20 cellular contexts compared by ENCODE assay signal in genomic region chr11:68275721-68276488, GRCh38. TPM values are rescaled to one million over a fixed set of nuclear protein-coding genes. Genes with fewer than 3 reads are reported as not detected.
DNase-seq lines count a peak whose midpoint lies in the region; ATAC-seq, FAIRE-seq and TF ChIP-seq lines count a peak whose summit lies in the region.
"Had no signal": no experiment of that assay in that cellular context is flagged by ENCODE, and none has a peak within 500 bp of the region (broad histone marks: within the 10 kb centered on the region; RNA-seq: fewer than 3 reads in every experiment).

No MANE protein-coding gene starts in this region.

- DNase-seq in Caco-2 (peak; percentile 50 to 61), NCI-H226 (peak; percentile 84), kidney (no peak), GM19238 (ENCODE audit: insufficient read length, low spot score) (no peak)
- DNase-seq in stimulated activated CD4-positive, alpha-beta T cell treated with anti-CD3 and anti-CD28 coated beads, Interleukin-1b, Interleukin-23, amount 100 ng/mL, for 48 hours: peak; percentile 73
- DNase-seq in natural killer cell treated with Interleukin-12 subunit alpha and Interleukin-12 subunit beta and Interleukin-15 and Interleukin-18, amount 100 ng/mL, for 72 hours (ENCODE audit: low spot score): no peak
- DNase-seq: cerebellar nuclear complex, foreskin melanocyte, HCEC 1CT, hypothalamus, KG1, NCI-H2171 treated with DMSO at 0.1 percent for 48 hours, NCI-H82, psoas muscle, SIG-M5 had no signal

- peaks cover 15% of the 10 kb centered on the region for H3K4me1 Mint-ChIP-seq in Caco-2 (ENCODE audit: low read depth, unreplicated experiment)
- H3K4me1 Mint-ChIP-seq in natural killer cell treated with Interleukin-12 subunit alpha and Interleukin-12 subunit beta and Interleukin-15 and Interleukin-18, amount 100 ng/mL, for 72 hours (ENCODE audit: low read depth in 2 of 2): peaks cover 14 to 18% of the 10 kb centered on the region in 2 donors

- no peaks in the 10 kb centered on the region for H3K27me3 ChIP-seq in Caco-2 (replicated peaks; ENCODE audit: control insufficient read depth, insufficient read depth, low read length)
- H3K27me3 ChIP-seq: neutrophil had no signal

- BruUV-seq in Caco-2 (replicated peaks; lab: Mats Ljungman, UMichigan): no TSS peak

- H3K4me3 Mint-ChIP-seq in Caco-2 (ENCODE audit: unreplicated experiment): no peak overlapping the region
- H3K4me3 Mint-ChIP-seq in natural killer cell treated with Interleukin-12 subunit alpha and Interleukin-12 subunit beta and Interleukin-15 and Interleukin-18, amount 100 ng/mL, for 72 hours: no peak overlapping the region
- H3K4me3 Mint-ChIP-seq: activated naive CD8-positive, alpha-beta T cell had no signal

- POLR2A ChIA-PET in Caco-2 (lab: Charles Lee): no interaction called here

- no peaks in the 10 kb centered on the region for H3K27me3 Mint-ChIP-seq in Caco-2 (ENCODE audit: insufficient read depth, unreplicated experiment)
- no peaks in the 10 kb centered on the region for H3K27me3 Mint-ChIP-seq in natural killer cell treated with Interleukin-12 subunit alpha and Interleukin-12 subunit beta and Interleukin-15 and Interleukin-18, amount 100 ng/mL, for 72 hours
- H3K27me3 Mint-ChIP-seq: activated naive CD8-positive, alpha-beta T cell had no signal

- peaks cover 16% of the 10 kb centered on the region for H3K4me1 ChIP-seq in Caco-2
- H3K4me1 ChIP-seq in kidney (ENCODE audit: control insufficient read depth in 1 of 2, insufficient read depth in 1 of 2, low read depth in 1 of 2, low read length in 2 of 2): peaks cover 3 to 4% of the 10 kb centered on the region in 2 donors

- H3K9me3 ChIP-seq in Caco-2 (no peaks in the 10 kb centered on the region), kidney (ENCODE audit: control insufficient read depth in 1 of 2, low read length in 2 of 2) (no peaks in the 10 kb centered on the region)
- H3K9me3 ChIP-seq: neutrophil, psoas muscle had no signal

- ATAC-seq in natural killer cell treated with Interleukin-12 subunit alpha and Interleukin-12 subunit beta and Interleukin-15 and Interleukin-18, amount 100 ng/mL, for 72 hours: no peak
- ATAC-seq in HG03280 (IDR thresholded peaks at IDR 0.05; ENCODE audit: unreplicated experiment): no peak
- ATAC-seq: psoas muscle had no signal

- peak overlapping the region; percentile 9 to 13 for H3K27ac ChIP-seq in kidney (ENCODE audit: low read depth in 2 of 2, low read length in 2 of 2)
- H3K27ac ChIP-seq: neutrophil, psoas muscle had no signal

- H3K27ac Mint-ChIP-seq in Caco-2 (ENCODE audit: unreplicated experiment): peak overlapping the region; percentile 40
- H3K27ac Mint-ChIP-seq in natural killer cell treated with Interleukin-12 subunit alpha and Interleukin-12 subunit beta and Interleukin-15 and Interleukin-18, amount 100 ng/mL, for 72 hours: no peak overlapping the region
- H3K27ac Mint-ChIP-seq: activated naive CD8-positive, alpha-beta T cell; CD8-positive, alpha-beta memory T cell had no signal

- H3K4me3 ChIP-seq in Caco-2 (ENCODE audit: low read depth, low read length) (no peak overlapping the region), kidney (ENCODE audit: low read length in 2 of 2) (no peak overlapping the region)
- H3K4me3 ChIP-seq: psoas muscle had no signal

- TF ChIP-seq CTCF in Caco-2 (IDR thresholded peaks at IDR 0.05; ENCODE audit: insufficient read depth in 1 of 2, low read depth in 1 of 2, low read length in 1 of 2, severe bottlenecking in 1 of 2, unreplicated experiment in 1 of 2) (no peak), kidney (IDR thresholded peaks at IDR 0.05; ENCODE audit: borderline replicate concordance, extremely low read depth, insufficient read depth) (no peak)

- H3K36me3 Mint-ChIP-seq in Caco-2 (ENCODE audit: insufficient read depth, unreplicated experiment): peaks cover 16% of the 10 kb centered on the region
- H3K36me3 Mint-ChIP-seq in natural killer cell treated with Interleukin-12 subunit alpha and Interleukin-12 subunit beta and Interleukin-15 and Interleukin-18, amount 100 ng/mL, for 72 hours: no peaks in the 10 kb centered on the region
- H3K36me3 Mint-ChIP-seq: activated naive CD8-positive, alpha-beta T cell had no signal

- CTCF ChIA-PET in Caco-2 (lab: Charles Lee): no interaction called here

- H3K36me3 ChIP-seq in Caco-2 (ENCODE audit: control insufficient read depth, insufficient read depth, low read length): no peaks in the 10 kb centered on the region
- H3K36me3 ChIP-seq in kidney (ENCODE audit: control insufficient read depth in 1 of 2, insufficient read depth in 2 of 2, low read length in 2 of 2): no peaks in the 10 kb centered on the region
- H3K36me3 ChIP-seq: neutrophil had no signal

- no peak for FAIRE-seq in kidney (lab: Jason Lieb, UNC)
- FAIRE-seq: astrocyte had no signal

- intact Hi-C loops in Caco-2 (cut with micrococcal nuclease; ENCODE audit: unreplicated experiment) (loop anchor here (10.0 kb wide), 1 partner anchor 161 kb away; no protein-coding TSS in a partner anchor), kidney (cut with DNase I) (no loop called here)

- H3K9ac ChIP-seq in kidney (ENCODE audit: low read length in 2 of 2): no peak overlapping the region

- H3K9me3 Mint-ChIP-seq in Caco-2 (ENCODE audit: unreplicated experiment): no peaks in the 10 kb centered on the region
- H3K9me3 Mint-ChIP-seq in natural killer cell treated with Interleukin-12 subunit alpha and Interleukin-12 subunit beta and Interleukin-15 and Interleukin-18, amount 100 ng/mL, for 72 hours: no peaks in the 10 kb centered on the region
- H3K9me3 Mint-ChIP-seq: CD8-positive, alpha-beta memory T cell had no signal

RNA-seq across cellular contexts. Expression of gene C11orf24, which starts 4.1 kb away (rescaled TPM):
- 79.8 and 83.2 TPM in 2 replicates for total RNA-seq in Caco-2 (2022)
- total RNA-seq in kidney: 31.7 TPM
- 18.6 TPM for polyA plus RNA-seq in kidney (ENCODE audit: insufficient read depth, low read depth, low replicate concordance)
- 10 to 100 TPM; 43.0 to 64.8 TPM for total RNA-seq in natural killer cell treated with Interleukin-12 subunit alpha and Interleukin-12 subunit beta and Interleukin-15 and Interleukin-18, amount 100 ng/mL, for 72 hours

RNA-seq across cellular contexts. Expression of gene LRP5, which starts 36.5 kb away (rescaled TPM):
- total RNA-seq in Caco-2 (2022) (94.3 TPM in 2 replicates), kidney (71.3 TPM)
- polyA plus RNA-seq in kidney (ENCODE audit: insufficient read depth, low read depth, low replicate concordance): 55.4 TPM
- total RNA-seq in natural killer cell treated with Interleukin-12 subunit alpha and Interleukin-12 subunit beta and Interleukin-15 and Interleukin-18, amount 100 ng/mL, for 72 hours: 1 to 10 TPM in 1 of 2 donors, under 1 TPM in 1; 0.93 to 2.1 TPM

Comparison
In these comparisons a context has a peak if more than half of its experiments do, and no peak if none do; other contexts are left out.
1. DNase-seq: peak in Caco-2 (2 of 2), NCI-H226 (single experiment) and stimulated activated CD4-positive, alpha-beta T cell treated with anti-CD3 and anti-CD28 coated beads, Interleukin-1b, Interleukin-23, amount 100 ng/mL, for 48 hours (single experiment); none in kidney (single experiment), natural killer cell treated with Interleukin-12 subunit alpha and Interleukin-12 subunit beta and Interleukin-15 and Interleukin-18, amount 100 ng/mL, for 72 hours (single experiment) and GM19238 (single experiment).
2. RNA of gene LRP5, which starts 36.5 kb away (total RNA-seq): 94.3 TPM in Caco-2 and 71.3 TPM in kidney (single experiment); 0.93 to 2.1 TPM in natural killer cell treated with Interleukin-12 subunit alpha and Interleukin-12 subunit beta and Interleukin-15 and Interleukin-18, amount 100 ng/mL, for 72 hours; every median in the first group is over 10 times any median in the second.